In the genomic region with DNA sequence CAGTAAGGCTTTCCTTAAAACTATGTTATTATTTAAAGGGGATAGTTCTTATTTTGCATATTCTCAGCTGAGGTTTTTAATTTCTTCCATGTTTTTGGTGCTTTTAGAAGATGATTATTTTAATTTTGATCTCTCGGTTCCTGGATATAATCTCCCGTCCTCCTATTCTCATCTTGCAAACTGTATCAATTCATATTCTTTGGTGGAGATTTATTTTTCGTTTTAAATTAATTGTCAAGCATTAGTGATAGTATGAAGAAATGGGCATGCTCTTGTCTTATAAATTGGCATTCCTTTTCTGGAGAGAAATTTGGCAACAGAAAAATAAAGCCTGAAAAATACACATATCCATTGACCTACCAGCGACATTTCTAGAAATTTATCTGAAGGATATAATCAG, we compare ENCODE assay signal across 35 cellular contexts.
"Had no signal": no experiment of that assay in that cellular context is flagged by ENCODE, and none has a peak within 500 bp of the region (broad histone marks: within the 10 kb centered on the region; RNA-seq: fewer than 3 reads in every experiment).

No MANE protein-coding gene starts in this region.

- DNase-seq: Karpas-422, Kasumi-1, MG63, MM.1S, MV-4-11, NCI-H1048, NCI-H1092, NCI-H1092 treated with DMSO at 0.1 percent for 48 hours, NCI-H1105, NCI-H1105 treated with DMSO at 0.1 percent for 48 hours, NCI-H1417, NCI-H1417 treated with DMSO at 0.1 percent for 48 hours, NCI-H1436, NCI-H1436 treated with DMSO at 0.1 percent for 48 hours, NCI-H146, NCI-H1694, NCI-H1694 treated with DMSO at 0.1 percent for 48 hours, NCI-H187, NCI-H187 treated with DMSO at 0.1 percent for 48 hours, NCI-H1930, NCI-H2029, NCI-H2029 treated with DMSO at 0.1 percent for 48 hours, NCI-H2081, NCI-H2081 treated with DMSO at 0.1 percent for 48 hours, NCI-H2107, NCI-H2171, NCI-H2171 treated with DMSO at 0.1 percent for 48 hours, NCI-H2227 treated with DMSO at 0.1 percent for 48 hours, NCI-H226, NCI-H345, NCI-H446, NCI-H446 treated with DMSO at 0.1 percent for 48 hours, NCI-H510A, NCI-H510A treated with DMSO at 0.1 percent for 48 hours, NCI-H524 had no signal

- H3K4me3 ChIP-seq: MG63 had no signal

- H3K27me3 ChIP-seq: MG63 had no signal

- H3K36me3 ChIP-seq: MG63 had no signal

- H3K9me3 ChIP-seq: MG63 had no signal
